In genomic region chr16:6946106-6946505, GRCh38 we compare ENCODE assay signal across 7 cellular contexts.
"Had no signal": no experiment of that assay in that cellular context is flagged by ENCODE, and none has a peak within 500 bp of the region (broad histone marks: within the 10 kb centered on the region; RNA-seq: fewer than 3 reads in every experiment).

No MANE protein-coding gene starts in this region.

- FAIRE-seq: H1, H54, HTR-8/SVneo had no signal

- H2AFZ ChIP-seq: GM23338 had no signal

- H3K4me2 ChIP-seq: GM23338 had no signal

- DNase-seq: H9, HCEC 1CT, IMR-90 had no signal

- ATAC-seq: GM23338 had no signal

- H3K4me3 ChIP-seq: GM23338 had no signal
